Comparison of ENCODE assay signal across 11 cellular contexts in genomic region chr5:176540956-176541337, GRCh38. TPM values are rescaled to one million over a fixed set of nuclear protein-coding genes. Genes with fewer than 3 reads are reported as not detected.
A peak's percentile ranks its signal among the peaks of the same experiment; 100 is the strongest.
DNase-seq lines count a peak whose midpoint lies in the region; ATAC-seq and TF ChIP-seq lines count a peak whose summit lies in the region.
"Had no signal": no experiment of that assay in that cellular context is flagged by ENCODE, and none has a peak within 500 bp of the region (broad histone marks: within the 10 kb centered on the region; RNA-seq: fewer than 3 reads in every experiment).

No MANE protein-coding gene starts in this region.

- H3K27ac ChIP-seq in H9 (ENCODE audit: insufficient read length, low read depth, low read length) (no peak overlapping the region), SK-N-MC (peak overlapping the region; percentile 81), esophagus (ENCODE audit: low read depth in 2 of 2, low read length in 1 of 2) (peak overlapping the region; percentile 96 to 98), gastrocnemius medialis (peak overlapping the region in 3 of 4 donors; percentile 90 to 94 (median 93))
- H3K27ac ChIP-seq: KMS-11 had no signal

- H3K23me2 ChIP-seq in H9 (ENCODE audit: insufficient read length, low read depth, low read length, poor library complexity, severe bottlenecking), result peaks cover 18% of the 10 kb centered on the region

- peak overlapping the region; percentile 36; the same call in 1 of the 2 replicates for H3K4ac ChIP-seq in H9 (ENCODE audit: low read depth, low read length)

- H3K14ac ChIP-seq in H9 (ENCODE audit: insufficient read depth, low read length), result peak overlapping the region; percentile 55

- H3K4me3 ChIP-seq in SK-N-MC (peak overlapping the region; percentile 88; the same call in 1 of the 2 replicates), esophagus (ENCODE audit: low read depth in 1 of 2, low read length in 2 of 2) (no peak overlapping the region), gastrocnemius medialis (no peak overlapping the region), MG63 (no peak overlapping the region)

- H3K36me3 ChIP-seq in SK-N-MC (ENCODE audit: insufficient read depth, low read length), result no peaks in the 10 kb centered on the region
- H3K36me3 ChIP-seq in esophagus (ENCODE audit: control insufficient read depth in 2 of 2, insufficient read depth in 2 of 2, low read length in 1 of 2), result no peaks in the 10 kb centered on the region
- no peaks in the 10 kb centered on the region for H3K36me3 ChIP-seq in gastrocnemius medialis
- H3K36me3 ChIP-seq in MG63, result peaks cover 7% of the 10 kb centered on the region

- no peak for TF ChIP-seq POLR2A in gastrocnemius medialis (IDR thresholded peaks at IDR 0.05)

- H3K18ac ChIP-seq in H9 (ENCODE audit: insufficient read length, low read depth, low read length), result peak overlapping the region; percentile 45

- H3K9ac ChIP-seq in H9 (ENCODE audit: extremely low read depth, insufficient read length, low read length), result no peak overlapping the region
- H3K9ac ChIP-seq in SK-N-MC (ENCODE audit: insufficient read length), result peak overlapping the region; percentile 60
- H3K9ac ChIP-seq: KMS-11 had no signal

- H3K27ac Mint-ChIP-seq in H9, result peak overlapping the region; percentile 40 to 70 (median 52); a peak in 3 of 7 replicates

- intact Hi-C loops in gastrocnemius medialis (cut with DNase I; ENCODE audit: low total_unique reads), result no loop called here

- H3K36me3 Mint-ChIP-seq in H9 (ENCODE audit: insufficient read depth in 1 of 3, low read depth in 3 of 3), result peaks cover 2 to 4% (median 4%) of the 10 kb centered on the region in 3 experiments; a peak in 6 of 7 replicates

- 0 out of 2 replicates have a peak overlapping the region, but pooled peaks have one; percentile 13 for H2BK15ac ChIP-seq in H9 (ENCODE audit: low read depth, low read length)

- H3K27me3 ChIP-seq in H9 (ENCODE audit: insufficient read depth, low read length) (no peaks in the 10 kb centered on the region), esophagus (ENCODE audit: control insufficient read depth in 1 of 2, insufficient read depth in 2 of 2, low read length in 2 of 2) (no peaks in the 10 kb centered on the region), gastrocnemius medialis (no peaks in the 10 kb centered on the region), MG63 (no peaks in the 10 kb centered on the region)

- peaks cover 13% of the 10 kb centered on the region; the same call in 1 of the 2 replicates for H3K4me1 ChIP-seq in H9 (ENCODE audit: insufficient read depth, low read length)
- peaks cover 0 to 25% of the 10 kb centered on the region in 2 donors for H3K4me1 ChIP-seq in esophagus (ENCODE audit: control insufficient read depth in 2 of 2, insufficient read depth in 2 of 2, low read length in 1 of 2)
- peaks cover 25 to 36% of the 10 kb centered on the region in 2 donors for H3K4me1 ChIP-seq in gastrocnemius medialis

- DNase-seq in H9 (no peak), SK-N-MC (ENCODE audit: low read depth, low spot score) (no peak), gastrocnemius medialis (no peak), GM19238 (ENCODE audit: insufficient read length, low spot score) (no peak), COLO829 (ENCODE audit: low spot score) (no peak), MG63 (no peak)
- DNase-seq: NCI-H524 had no signal

- H3K4me1 Mint-ChIP-seq in H9, result peaks cover 47 to 50% of the 10 kb centered on the region in 2 experiments

- peaks cover 4% of the 10 kb centered on the region for H3K79me2 ChIP-seq in H9 (ENCODE audit: insufficient read depth, low read length)

- no peak overlapping the region for H2AK5ac ChIP-seq in H9 (ENCODE audit: insufficient read length, low read length)

- no peak for ATAC-seq in gastrocnemius medialis

- peaks cover 4% of the 10 kb centered on the region for H4K20me1 ChIP-seq in H9 (ENCODE audit: control insufficient read depth, insufficient read depth, insufficient read length)

- H3K79me1 ChIP-seq in H9 (ENCODE audit: insufficient read depth, low read depth, low read length, poor library complexity, severe bottlenecking), result no peaks in the 10 kb centered on the region

- no peak overlapping the region for H4K91ac ChIP-seq in H9 (ENCODE audit: insufficient read length, low read depth, low read length)

- no peaks in the 10 kb centered on the region for H3K9me3 Mint-ChIP-seq in H9

- TF ChIP-seq CTCF in H9 (conservative IDR thresholded peaks at IDR 0.05) (no peak), gastrocnemius medialis (IDR thresholded peaks at IDR 0.05 in 4 of 5, conservative IDR thresholded peaks at IDR 0.05 in 1 of 5) (no peak)

- no peak overlapping the region for H4K8ac ChIP-seq in H9 (replicated peaks; ENCODE audit: insufficient read length, low read depth, low read length)

- in situ Hi-C loops in gastrocnemius medialis (cut with MboI; ENCODE audit: low sequenced_read_pairs in 4 of 4), result loop anchor here in 2 of 4 donors (25.0 kb wide), 3 partner anchors 104 to 471 kb away; partner anchors contain the start of genes CLTB (in 1 of the 2), FAF2 (in 1 of the 2), UIMC1 (in 1 of the 2) and ZNF346 (in 1 of the 2)

- H3K9me3 ChIP-seq in H9 (ENCODE audit: control insufficient read depth, low read depth, low read length), result no peaks in the 10 kb centered on the region
- H3K9me3 ChIP-seq in SK-N-MC (ENCODE audit: low read depth, low read length), result no peaks in the 10 kb centered on the region
- H3K9me3 ChIP-seq in esophagus (ENCODE audit: control insufficient read depth in 2 of 2, insufficient read depth in 1 of 2, low read depth in 1 of 2, low read length in 1 of 2), result no peaks in the 10 kb centered on the region
- no peaks in the 10 kb centered on the region for H3K9me3 ChIP-seq in gastrocnemius medialis
- no peaks in the 10 kb centered on the region for H3K9me3 ChIP-seq in MG63

- no peak overlapping the region for H2BK20ac ChIP-seq in H9 (ENCODE audit: low read depth, low read length, poor library complexity, severe bottlenecking)

- H4K5ac ChIP-seq in H9 (ENCODE audit: insufficient read length, low read depth, low read length), result no peak overlapping the region

- no CpG with 5 or more reads among the region's 8 CpGs for WGBS in H9 (ENCODE audit: extremely low coverage, insufficient read length, low lambda C conversion rate)
- 78 to 85% methylated on average over 8 of the region's 8 CpGs for whole genome bisulfite sequencing in esophagus, 2 donors

- peak overlapping the region in 1 of 2 experiments; percentile 87; a peak in 2 of 5 replicates for H3K4me3 Mint-ChIP-seq in H9

- no peak overlapping the region for H3K23ac ChIP-seq in H9 (ENCODE audit: insufficient read length, low read depth, low read length)

- peak overlapping the region; percentile 55 for H3K4me2 ChIP-seq in H9 (ENCODE audit: insufficient read depth, insufficient read length, low read length)
- H3K4me2 ChIP-seq: KMS-11 had no signal

- H2AFZ ChIP-seq in H9 (ENCODE audit: low read length), result no peak overlapping the region

- peak overlapping the region; percentile 63 for H2BK12ac ChIP-seq in H9 (ENCODE audit: insufficient read length, low read depth, low read length)

- peaks cover 3% of the 10 kb centered on the region; the same call in 1 of the 2 replicates for H3K27me3 Mint-ChIP-seq in H9 (ENCODE audit: low read depth)

- no peak overlapping the region for H3T11ph ChIP-seq in H9 (ENCODE audit: low read length)

- H3K56ac ChIP-seq in H9 (ENCODE audit: insufficient read length, low read depth, low read length), result no peak overlapping the region

- H2BK5ac ChIP-seq in H9 (ENCODE audit: insufficient read length, low read length), result no peak overlapping the region

- peak overlapping the region; percentile 79 for H2BK120ac ChIP-seq in H9 (ENCODE audit: low read depth, low read length, poor library complexity, severe bottlenecking)

RNA-seq across cellular contexts. Expression of gene RNF44, which starts 3.7 kb away (rescaled TPM):
- 172 and 175 TPM in 2 replicates for total RNA-seq in H9 (2021)
- polyA plus RNA-seq in esophagus, result 10 to 100 TPM; 12.9 to 24.0 TPM
- 1 to 10 TPM; 4.1 to 7.0 (median 6.7) TPM for total RNA-seq in gastrocnemius medialis
- 0.17 and 4.4 TPM in 2 replicates for total RNA-seq in MG63 (2014; rRNA removed; shearing (Covaris generic); ENCODE audit: low replicate concordance)

RNA-seq across cellular contexts. Expression of gene CDHR2, which starts 8.2 kb away (rescaled TPM):
- total RNA-seq in H9 (2021), result 0.90 TPM in 2 replicates
- under 1 TPM; 0.01 to 0.08 TPM for polyA plus RNA-seq in esophagus
- under 1 TPM in 3 of 4 donors, not detected in 1; 0.07 to 0.27 (median 0.20) TPM for total RNA-seq in gastrocnemius medialis
- total RNA-seq in MG63 (2014; rRNA removed; shearing (Covaris generic); ENCODE audit: low replicate concordance), result not detected in 2 replicates
- total RNA-seq: G401, myocyte had no signal

Comparison
In these comparisons a context has a peak if more than half of its experiments do, and no peak if none do; other contexts are left out.
1. RNA of gene RNF44, which starts 3.7 kb away (total RNA-seq): 172 to 175 TPM in H9; 4.1 to 7.0 TPM in gastrocnemius medialis and 0.17 to 4.4 TPM in MG63; every median in the first group is over 10 times any median in the second.